8 cellular contexts compared by ENCODE assay signal in the genomic region with DNA sequence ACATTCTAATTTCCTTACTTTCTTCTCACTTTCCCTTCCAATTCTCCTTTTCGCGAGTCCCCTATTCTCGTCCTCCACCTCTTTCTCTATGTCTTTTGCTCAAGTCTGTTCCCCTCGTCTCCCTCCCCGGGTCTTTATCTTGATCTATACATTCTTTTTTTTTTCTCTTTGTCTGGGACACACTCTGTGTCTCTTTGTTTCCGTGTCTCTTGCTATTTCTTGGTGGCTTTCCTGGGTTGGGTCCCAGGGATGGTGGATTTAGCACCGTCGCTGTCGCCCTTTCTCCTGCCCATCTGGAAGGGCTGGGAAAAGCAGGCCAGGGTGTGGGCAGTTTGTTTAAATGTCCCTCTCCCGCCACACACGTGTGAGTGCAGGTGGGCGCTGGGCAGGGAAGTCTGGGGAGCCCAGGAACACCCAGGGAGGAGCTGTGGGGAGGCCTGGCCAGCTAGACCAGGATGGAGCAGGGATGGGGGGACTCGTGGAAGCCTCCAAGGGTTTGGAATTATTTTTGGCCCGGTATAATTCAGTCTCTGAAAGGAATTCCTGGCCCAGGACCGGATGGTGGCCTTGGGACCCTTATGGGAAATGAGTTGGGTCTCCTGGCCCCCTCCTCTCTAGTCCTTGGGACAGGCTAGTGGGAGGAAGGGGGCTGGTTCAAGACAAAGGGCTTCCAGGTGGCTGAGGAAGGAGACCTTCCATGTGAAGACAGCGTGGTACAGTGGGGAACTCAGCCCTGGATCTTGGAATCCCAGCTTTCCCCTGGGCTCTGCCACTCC. TPM values are rescaled to one million over a fixed set of nuclear protein-coding genes. Genes with fewer than 3 reads are reported as not detected.
DNase-seq lines count a peak whose midpoint lies in the region; ATAC-seq, FAIRE-seq and TF ChIP-seq lines count a peak whose summit lies in the region.

No MANE protein-coding gene starts in this region.

- H2BK15ac ChIP-seq in IMR-90 (ENCODE audit: low read depth, low read length): peak overlapping the region; percentile 93; the same call in 2 of the 3 replicates

- H4K91ac ChIP-seq in IMR-90 (ENCODE audit: insufficient read depth, low read depth, low read length): peak overlapping the region; percentile 90

- H3K4me1 Mint-ChIP-seq in stimulated activated memory B cell treated with anti-CD40 and anti-IgM and Interleukin-4, amounts not matched to agents 10 μg/mL and 1 μg/mL and 100 μg/mL, for 72 hours: peaks cover 45% of the 10 kb centered on the region

- no peaks in the 10 kb centered on the region for H3K36me3 Mint-ChIP-seq in stimulated activated memory B cell treated with anti-CD40 and anti-IgM and Interleukin-4, amounts not matched to agents 10 μg/mL and 1 μg/mL and 100 μg/mL, for 72 hours

- H3K4me3 ChIP-seq in IMR-90 (ENCODE audit: insufficient read depth, low read depth, low read length) (peak overlapping the region; percentile 47), kidney (ENCODE audit: low read length in 2 of 2) (peak overlapping the region in 1 of 2 donors; percentile 40)

- dilution Hi-C loops in IMR-90 (cut with HindIII; ENCODE audit: low sequenced_read_pairs, unreplicated experiment): no loop called here

- peak overlapping the region; percentile 82 for H2BK20ac ChIP-seq in IMR-90 (ENCODE audit: low read depth, low read length)

- H2AK9ac ChIP-seq in IMR-90 (replicated peaks; ENCODE audit: low read depth, low read length, poor library complexity): peak overlapping the region; percentile 82

- ATAC-seq in IMR-90 (ENCODE audit: low read depth): no peak
- no peak for ATAC-seq in stimulated activated memory B cell treated with anti-CD40 and anti-IgM and Interleukin-4, amounts not matched to agents 10 μg/mL and 1 μg/mL and 100 μg/mL, for 72 hours
- ATAC-seq in GM21447 (IDR thresholded peaks at IDR 0.05; ENCODE audit: unreplicated experiment): no peak
- ATAC-seq in HG03045 (IDR thresholded peaks at IDR 0.05; ENCODE audit: unreplicated experiment): no peak

- no peak for TF ChIP-seq POLR2A in IMR-90 (IDR thresholded peaks at IDR 0.05; ENCODE audit: low read depth, low read length)

- H3K79me1 ChIP-seq in IMR-90 (ENCODE audit: low read depth in 1 of 2, low read length in 2 of 2): peaks cover 9 to 20% of the 10 kb centered on the region in 2 experiments; a peak in 3 of 4 replicates

- in situ Hi-C loops in IMR-90 (cut with MboI; ENCODE audit: low sequenced_read_pairs): no loop called here

- peak overlapping the region; percentile 57 for H3K27ac ChIP-seq in IMR-90 (ENCODE audit: insufficient read depth, low read length)
- H3K27ac ChIP-seq in angular gyrus (ENCODE audit: low read depth, low read length): peak overlapping the region; percentile 59
- H3K27ac ChIP-seq in kidney (ENCODE audit: low read depth in 2 of 2, low read length in 2 of 2): peak overlapping the region; percentile 60 to 72

- CTCF ChIA-PET in IMR-90 (lab: Yijun Ruan, JAX): interaction anchor here (2.0 kb wide), 1 partner anchor 66 kb away, joined by 5 read pairs; no protein-coding TSS in a partner anchor

- no peak for TF ChIP-seq RAD21 in IMR-90 (IDR thresholded peaks at IDR 0.05; ENCODE audit: low read length)

- no peaks in the 10 kb centered on the region for H3K27me3 Mint-ChIP-seq in stimulated activated memory B cell treated with anti-CD40 and anti-IgM and Interleukin-4, amounts not matched to agents 10 μg/mL and 1 μg/mL and 100 μg/mL, for 72 hours

- H4K5ac ChIP-seq in IMR-90 (ENCODE audit: low read depth, low read length): peak overlapping the region; percentile 68

- H3K56ac ChIP-seq in IMR-90 (ENCODE audit: extremely low read depth, insufficient read depth, low read length): peak overlapping the region; percentile 56

- H3K4me1 ChIP-seq in IMR-90 (ENCODE audit: control insufficient read depth, insufficient read depth, low read length) (peaks cover 20% of the 10 kb centered on the region), kidney (ENCODE audit: control insufficient read depth in 1 of 2, insufficient read depth in 1 of 2, low read depth in 1 of 2, low read length in 2 of 2) (peaks cover 4% of the 10 kb centered on the region in 2 donors)

- DNase-seq in IMR-90 (no peak), kidney (no peak), NCI-H1105 treated with DMSO at 0.1 percent for 48 hours (lab: John Stamatoyannopoulos, UW) (no peak), glomerular visceral epithelial cell (ENCODE audit: extremely low spot score) (no peak)

- H3K9me3 Mint-ChIP-seq in stimulated activated memory B cell treated with anti-CD40 and anti-IgM and Interleukin-4, amounts not matched to agents 10 μg/mL and 1 μg/mL and 100 μg/mL, for 72 hours: no peaks in the 10 kb centered on the region

- peak overlapping the region; percentile 89 to 98 for H4K8ac ChIP-seq in IMR-90 (ENCODE audit: low read depth in 2 of 2, low read length in 2 of 2)

- H3K4me2 ChIP-seq in IMR-90 (ENCODE audit: low read depth, low read length): peak overlapping the region; percentile 93

- 25 to 94% methylated on average over 2 of the region's 16 CpGs for WGBS in IMR-90 (ENCODE audit: extremely low coverage in 2 of 2, insufficient read length in 1 of 2), 2 experiments

- H3K9me1 ChIP-seq in IMR-90 (ENCODE audit: insufficient read depth, low read length): peaks cover 7% of the 10 kb centered on the region

- POLR2A ChIA-PET in IMR-90 (lab: Charles Lee; ENCODE audit: unreplicated experiment): interaction anchor here (0.5 kb wide), 1 partner anchor 67 kb away, joined by 9 read pairs; no protein-coding TSS in a partner anchor

- H3K9ac ChIP-seq in IMR-90 (ENCODE audit: low read depth, low read length) (peak overlapping the region; percentile 86), kidney (ENCODE audit: low read length in 2 of 2) (peak overlapping the region in 1 of 2 donors; percentile 44)

- intact Hi-C loops in IMR-90 (cut with micrococcal nuclease) (no loop called here), kidney (cut with DNase I) (no loop called here)

- peak overlapping the region; percentile 77 for H3K18ac ChIP-seq in IMR-90 (ENCODE audit: low read depth, low read length)

- H3K36me3 ChIP-seq in IMR-90 (ENCODE audit: control insufficient read depth, insufficient read depth, low read length) (no peaks in the 10 kb centered on the region), kidney (ENCODE audit: control insufficient read depth in 1 of 2, insufficient read depth in 2 of 2, low read length in 2 of 2) (no peaks in the 10 kb centered on the region)

- H4K20me1 ChIP-seq in IMR-90 (ENCODE audit: insufficient read depth, low read length): no peaks in the 10 kb centered on the region

- FAIRE-seq in kidney (lab: Jason Lieb, UNC): no peak

- peak overlapping the region; percentile 93 for H3K4ac ChIP-seq in IMR-90 (ENCODE audit: low read depth, low read length)

- H3K27ac Mint-ChIP-seq in stimulated activated memory B cell treated with anti-CD40 and anti-IgM and Interleukin-4, amounts not matched to agents 10 μg/mL and 1 μg/mL and 100 μg/mL, for 72 hours: peak overlapping the region; percentile 99

- H2BK120ac ChIP-seq in IMR-90 (ENCODE audit: low read depth, low read length): peak overlapping the region; percentile 82

- H2AFZ ChIP-seq in IMR-90 (replicated peaks; ENCODE audit: low read length, poor library complexity): peak overlapping the region; percentile 89

- peak overlapping the region; percentile 26 for H3K23ac ChIP-seq in IMR-90 (ENCODE audit: low read depth, low read length)

- H3K14ac ChIP-seq in IMR-90 (replicated peaks; ENCODE audit: low read depth, low read length): peak overlapping the region; percentile 84

- H2AK5ac ChIP-seq in IMR-90 (ENCODE audit: low read depth, low read length): peak overlapping the region; percentile 91

- peak overlapping the region; percentile 94 for H3K4me3 Mint-ChIP-seq in stimulated activated memory B cell treated with anti-CD40 and anti-IgM and Interleukin-4, amounts not matched to agents 10 μg/mL and 1 μg/mL and 100 μg/mL, for 72 hours

- H3K27me3 ChIP-seq in IMR-90 (ENCODE audit: control insufficient read depth, insufficient read depth, low read length): no peaks in the 10 kb centered on the region

- TF ChIP-seq CTCF in IMR-90 (conservative IDR thresholded peaks at IDR 0.05; ENCODE audit: low read depth, low read length): no peak
- TF ChIP-seq CTCF in kidney (IDR thresholded peaks at IDR 0.05; ENCODE audit: borderline replicate concordance, extremely low read depth, insufficient read depth): no peak

- H3K9me3 ChIP-seq in IMR-90 (ENCODE audit: control insufficient read depth, insufficient read depth, low read length) (no peaks in the 10 kb centered on the region), kidney (ENCODE audit: control insufficient read depth in 1 of 2, low read length in 2 of 2) (no peaks in the 10 kb centered on the region)

- BruUV-seq in IMR-90 (replicated peaks; lab: Mats Ljungman, UMichigan): no TSS peak

- H2BK5ac ChIP-seq in IMR-90 (ENCODE audit: low read depth, low read length, poor library complexity, severe bottlenecking): peak overlapping the region; percentile 23

TF ChIP-seq in IMR-90, 13 proteins besides CTCF, POLR2A, EP300 and RAD21:
- no peak for TF ChIP-seq RCOR1 (IDR thresholded peaks at IDR 0.05; ENCODE audit: insufficient replicate concordance, low read length)
- TF ChIP-seq, protein P1, sequence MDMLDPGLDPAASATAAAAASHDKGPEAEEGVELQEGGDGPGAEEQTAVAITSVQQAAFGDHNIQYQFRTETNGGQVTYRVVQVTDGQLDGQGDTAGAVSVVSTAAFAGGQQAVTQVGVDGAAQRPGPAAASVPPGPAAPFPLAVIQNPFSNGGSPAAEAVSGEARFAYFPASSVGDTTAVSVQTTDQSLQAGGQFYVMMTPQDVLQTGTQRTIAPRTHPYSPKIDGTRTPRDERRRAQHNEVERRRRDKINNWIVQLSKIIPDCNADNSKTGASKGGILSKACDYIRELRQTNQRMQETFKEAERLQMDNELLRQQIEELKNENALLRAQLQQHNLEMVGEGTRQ (IDR thresholded peaks at IDR 0.05; ENCODE audit: low read depth, low read length): no peak
- no peak for TF ChIP-seq MXI1 (IDR thresholded peaks at IDR 0.05; ENCODE audit: borderline replicate concordance, low read depth, low read length)
- no peak for TF ChIP-seq CEBPB (IDR thresholded peaks at IDR 0.05; ENCODE audit: low read depth, low read length)

RNA-seq across cellular contexts. Expression of a gene that starts 9.5 kb away (rescaled TPM):
- 109 and 171 TPM in 2 replicates for total RNA-seq in IMR-90 (2012; rRNA removed)
- polyA plus RNA-seq in IMR-90 (2012; rRNA removed): 304 and 385 TPM in 2 replicates
- polyA plus RNA-seq in IMR-90 (2012; cell fraction: cytosol; rRNA removed): 781 and 851 TPM in 2 replicates
- polyA plus RNA-seq in IMR-90 (2012; cell fraction: nucleus; rRNA removed; ENCODE audit: low replicate concordance): 1,444 and 1,599 TPM in 2 replicates
- 97.8 TPM for total RNA-seq in kidney
- 157 TPM for polyA plus RNA-seq in kidney (ENCODE audit: insufficient read depth, low read depth, low replicate concordance)

RNA-seq across cellular contexts. Expression of a gene that starts 37.8 kb away (rescaled TPM):
- 0.36 and 0.56 TPM in 2 replicates for total RNA-seq in IMR-90 (2012; rRNA removed)
- 0.39 and 0.51 TPM in 2 replicates for polyA plus RNA-seq in IMR-90 (2012; rRNA removed)
- 0.16 and 0.19 TPM in 2 replicates for polyA plus RNA-seq in IMR-90 (2012; cell fraction: cytosol; rRNA removed)
- 0.55 and 0.63 TPM in 2 replicates for polyA plus RNA-seq in IMR-90 (2012; cell fraction: nucleus; rRNA removed; ENCODE audit: low replicate concordance)
- total RNA-seq in kidney: 0.50 TPM
- not detected for polyA plus RNA-seq in kidney (ENCODE audit: insufficient read depth, low read depth, low replicate concordance)
